ENCODE assay signal across 28 cellular contexts in genomic region chr6:51630011-51630410, GRCh38.
"Had no signal": no experiment of that assay in that cellular context is flagged by ENCODE, and none has a peak within 500 bp of the region (broad histone marks: within the 10 kb centered on the region; RNA-seq: fewer than 3 reads in every experiment).

No MANE protein-coding gene starts in this region.

- H3K4me3 ChIP-seq: neural progenitor cell, ovary, psoas muscle, right lobe of liver, sigmoid colon, stomach, thoracic aorta, thyroid gland, tibial nerve, upper lobe of left lung, vagina had no signal

- H3K27ac Mint-ChIP-seq: naive thymus-derived CD8-positive, alpha-beta T cell; natural killer cell treated with Interleukin-12 subunit alpha and Interleukin-12 subunit beta and Interleukin-15 and Interleukin-18, amount 100 ng/mL, for 72 hours; nephron progenitor cell; neural progenitor cell; progenitor cell of endocrine pancreas; stimulated activated effector memory CD8-positive, alpha-beta T cell treated with anti-CD3 and anti-CD28 coated beads, Interleukin-12 subunit alpha, Interleukin-12 subunit beta, amount 100 ng/mL, for 72 hours; stimulated activated naive B cell treated with anti-CD40 and anti-IgM and Interleukin-4, amounts not matched to agents 10 μg/mL and 1 μg/mL and 100 μg/mL, for 72 hours; stimulated activated naive CD8-positive, alpha-beta T cell treated with anti-CD3 and anti-CD28 coated beads, Interleukin-15, Interleukin-2, amounts not matched to agents 100 ng/mL and 50 ng/mL, for 24 hours had no signal

- DNase-seq: naive thymus-derived CD8-positive, alpha-beta T cell; nephron progenitor cell; occipital lobe; ovary; posterior cingulate gyrus; psoas muscle; right cardiac atrium; right lobe of liver; sigmoid colon; small intestine; stimulated activated CD4-positive, alpha-beta T cell treated with anti-CD3 and anti-CD28 coated beads, Interleukin-15, amount 100 ng/mL, for 24 hours; stimulated activated CD4-positive, alpha-beta T cell treated with anti-CD3 and anti-CD28 coated beads, Interleukin-2, amount 100 ng/mL, for 24 hours; stimulated activated CD4-positive, alpha-beta T cell treated with anti-CD3 and anti-CD28 coated beads, Interleukin-2, amount 100 ng/mL, for 48 hours; stimulated activated CD4-positive, alpha-beta T cell treated with anti-CD3 and anti-CD28 coated beads, Interleukin-4, amount 100 ng/mL, for 24 hours; stimulated activated naive B cell treated with anti-CD40 and anti-IgM and Interleukin-4, amounts not matched to agents 10 μg/mL and 1 μg/mL and 100 μg/mL, for 72 hours; stimulated activated naive CD4-positive, alpha-beta T cell treated with Interleukin-2 at 50 U/mL for 16 hours; stomach; thyroid gland; trophoblast cell; upper lobe of left lung had no signal

- H3K27me3 ChIP-seq: neural progenitor cell, ovary, right lobe of liver, sigmoid colon, stomach, thyroid gland, tibial nerve, upper lobe of left lung, vagina had no signal

- H3K4me3 Mint-ChIP-seq: naive thymus-derived CD8-positive, alpha-beta T cell; natural killer cell treated with Interleukin-12 subunit alpha and Interleukin-12 subunit beta and Interleukin-15 and Interleukin-18, amount 100 ng/mL, for 72 hours; nephron progenitor cell; neural progenitor cell; stimulated activated effector memory CD8-positive, alpha-beta T cell treated with anti-CD3 and anti-CD28 coated beads, Interleukin-12 subunit alpha, Interleukin-12 subunit beta, amount 100 ng/mL, for 72 hours; stimulated activated naive B cell treated with anti-CD40 and anti-IgM and Interleukin-4, amounts not matched to agents 10 μg/mL and 1 μg/mL and 100 μg/mL, for 72 hours; stimulated activated naive CD8-positive, alpha-beta T cell treated with anti-CD3 and anti-CD28 coated beads, Interleukin-15, Interleukin-2, amounts not matched to agents 100 ng/mL and 50 ng/mL, for 24 hours had no signal

- H3K4me1 Mint-ChIP-seq: naive thymus-derived CD8-positive, alpha-beta T cell; nephron progenitor cell; stimulated activated effector memory CD8-positive, alpha-beta T cell treated with anti-CD3 and anti-CD28 coated beads, Interleukin-12 subunit alpha, Interleukin-12 subunit beta, amount 100 ng/mL, for 72 hours; stimulated activated naive B cell treated with anti-CD40 and anti-IgM and Interleukin-4, amounts not matched to agents 10 μg/mL and 1 μg/mL and 100 μg/mL, for 72 hours had no signal

- H3K9me3 Mint-ChIP-seq: stimulated activated naive CD8-positive, alpha-beta T cell treated with anti-CD3 and anti-CD28 coated beads, Interleukin-15, Interleukin-2, amounts not matched to agents 100 ng/mL and 50 ng/mL, for 24 hours had no signal

- H3K9me3 ChIP-seq: ovary, psoas muscle, right lobe of liver, sigmoid colon, thoracic aorta, thyroid gland, tibial nerve, upper lobe of left lung, vagina had no signal

- H3K36me3 Mint-ChIP-seq: naive thymus-derived CD8-positive, alpha-beta T cell; natural killer cell treated with Interleukin-12 subunit alpha and Interleukin-12 subunit beta and Interleukin-15 and Interleukin-18, amount 100 ng/mL, for 72 hours; neural progenitor cell; stimulated activated effector memory CD8-positive, alpha-beta T cell treated with anti-CD3 and anti-CD28 coated beads, Interleukin-12 subunit alpha, Interleukin-12 subunit beta, amount 100 ng/mL, for 72 hours had no signal

- H3K27me3 Mint-ChIP-seq: natural killer cell treated with Interleukin-12 subunit alpha and Interleukin-12 subunit beta and Interleukin-15 and Interleukin-18, amount 100 ng/mL, for 72 hours; progenitor cell of endocrine pancreas; stimulated activated naive B cell treated with anti-CD40 and anti-IgM and Interleukin-4, amounts not matched to agents 10 μg/mL and 1 μg/mL and 100 μg/mL, for 72 hours; stimulated activated naive CD8-positive, alpha-beta T cell treated with anti-CD3 and anti-CD28 coated beads, Interleukin-15, Interleukin-2, amounts not matched to agents 100 ng/mL and 50 ng/mL, for 24 hours had no signal

- H3K36me3 ChIP-seq: neural progenitor cell, ovary, right lobe of liver, sigmoid colon, stomach, thoracic aorta, thyroid gland, tibial nerve, upper lobe of left lung, vagina had no signal
